12 cellular contexts compared by ENCODE assay signal in the genomic region with DNA sequence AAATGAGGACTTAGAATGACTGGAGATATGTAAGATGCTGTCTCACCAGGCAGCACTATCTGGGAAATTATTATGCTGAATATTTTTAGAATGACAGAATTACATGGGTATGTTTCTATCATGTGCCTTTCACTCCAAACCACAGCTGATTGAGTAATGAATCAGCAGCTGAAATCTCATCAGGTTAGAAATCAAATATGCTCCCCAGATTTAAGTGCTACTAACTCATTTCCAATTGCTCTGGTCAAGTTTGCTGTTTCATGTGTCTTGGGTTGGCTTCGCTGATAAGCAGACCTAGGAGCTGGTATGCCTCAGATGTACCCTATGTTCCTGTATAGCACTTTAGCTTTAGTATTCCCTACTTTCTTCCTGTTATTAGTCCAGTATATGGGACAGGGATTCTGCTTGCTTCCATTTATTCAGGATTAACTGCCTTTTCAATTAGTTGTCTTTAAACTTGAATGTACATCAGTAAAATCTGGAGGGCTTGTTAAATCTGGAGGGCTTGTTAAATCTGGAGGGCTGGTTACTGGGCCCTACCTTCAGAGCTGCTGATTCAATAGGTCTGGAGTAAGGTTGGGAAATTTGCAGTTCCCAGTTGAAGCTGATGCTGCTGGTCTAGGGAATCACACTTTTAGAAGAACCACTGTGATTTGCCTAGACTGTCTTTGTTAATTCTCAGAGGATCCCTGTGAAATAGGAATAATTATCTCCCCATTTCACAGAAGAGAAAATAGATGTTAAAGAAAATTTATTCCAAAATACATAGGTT.
DNase-seq lines count a peak whose midpoint lies in the region; ATAC-seq and TF ChIP-seq lines count a peak whose summit lies in the region.
"Had no signal": no experiment of that assay in that cellular context is flagged by ENCODE, and none has a peak within 500 bp of the region (broad histone marks: within the 10 kb centered on the region; RNA-seq: fewer than 3 reads in every experiment).

No MANE protein-coding gene starts in this region.

- H3K27ac ChIP-seq in vagina = no peak overlapping the region

- no peaks in the 10 kb centered on the region for H3K9me3 ChIP-seq in vagina
- H3K9me3 ChIP-seq: BE2C had no signal

- H3K27me3 ChIP-seq in vagina = no peaks in the 10 kb centered on the region
- H3K27me3 ChIP-seq: BE2C had no signal

- no peaks in the 10 kb centered on the region for H3K36me3 ChIP-seq in vagina
- H3K36me3 ChIP-seq: BE2C had no signal

- no peak for ATAC-seq in activated CD4-positive, CD25-positive, alpha-beta regulatory T cell treated with anti-CD3 and anti-CD28 coated beads, Interleukin-2, amount 50 U/mL, for 24 hours
- ATAC-seq in GM21515 (IDR thresholded peaks at IDR 0.05; ENCODE audit: unreplicated experiment) = no peak
- ATAC-seq: natural killer cell treated with Interleukin-12 subunit alpha and Interleukin-12 subunit beta and Interleukin-15 and Interleukin-18, amount 100 ng/mL, for 72 hours had no signal

- no peak for TF ChIP-seq POLR2A in vagina (IDR thresholded peaks at IDR 0.05)

- no peak for TF ChIP-seq CTCF in astrocyte of the spinal cord (IDR thresholded peaks at IDR 0.05; ENCODE audit: low read depth, low read length)
- TF ChIP-seq CTCF in vagina (IDR thresholded peaks at IDR 0.05) = no peak

- no peaks in the 10 kb centered on the region for H3K4me1 ChIP-seq in vagina
- H3K4me1 ChIP-seq: BE2C had no signal

- in situ Hi-C loops in ACHN (cut with HindIII; ENCODE audit: low pct_ligation_motif_present, low pct_unique_long_range_greater_than_20kb, low sequenced_read_pairs) (no loop called here), astrocyte of the spinal cord (cut with HindIII; ENCODE audit: low sequenced_read_pairs) (no loop called here)

- DNase-seq in ACHN = peak; percentile 76
- peak; percentile 93 for DNase-seq in HS-5 (ENCODE audit: low read depth)
- peak; percentile 85 for DNase-seq in astrocyte of the spinal cord (ENCODE audit: low read depth, low spot score)
- peak; percentile 70 for DNase-seq in kidney glomerular epithelial cell (lab: John Stamatoyannopoulos, UW)
- no peak for DNase-seq in ureter (ENCODE audit: low spot score)
- no peak for DNase-seq in vagina (ENCODE audit: extremely low spot score in 2 of 2)
- DNase-seq: activated CD8-positive, alpha-beta memory T cell treated with anti-CD3 and anti-CD28 coated beads, Interleukin-2, amount 50 U/mL, for 4 hours; BE2C; T-helper 9 cell had no signal

- H3K4me3 ChIP-seq in astrocyte of the spinal cord (ENCODE audit: low read depth, low read length) (no peak overlapping the region), vagina (no peak overlapping the region)

- intact Hi-C loops in vagina (cut with DNase I) = no loop called here

Comparison
In these comparisons a context has a peak if more than half of its experiments do, and no peak if none do; other contexts are left out.
1. DNase-seq: peak in ACHN (single experiment), HS-5 (single experiment), astrocyte of the spinal cord (single experiment) and kidney glomerular epithelial cell (single experiment); none in ureter (single experiment) and vagina (0 of 2).